ENCODE assay signal across 24 cellular contexts in the genomic region with DNA sequence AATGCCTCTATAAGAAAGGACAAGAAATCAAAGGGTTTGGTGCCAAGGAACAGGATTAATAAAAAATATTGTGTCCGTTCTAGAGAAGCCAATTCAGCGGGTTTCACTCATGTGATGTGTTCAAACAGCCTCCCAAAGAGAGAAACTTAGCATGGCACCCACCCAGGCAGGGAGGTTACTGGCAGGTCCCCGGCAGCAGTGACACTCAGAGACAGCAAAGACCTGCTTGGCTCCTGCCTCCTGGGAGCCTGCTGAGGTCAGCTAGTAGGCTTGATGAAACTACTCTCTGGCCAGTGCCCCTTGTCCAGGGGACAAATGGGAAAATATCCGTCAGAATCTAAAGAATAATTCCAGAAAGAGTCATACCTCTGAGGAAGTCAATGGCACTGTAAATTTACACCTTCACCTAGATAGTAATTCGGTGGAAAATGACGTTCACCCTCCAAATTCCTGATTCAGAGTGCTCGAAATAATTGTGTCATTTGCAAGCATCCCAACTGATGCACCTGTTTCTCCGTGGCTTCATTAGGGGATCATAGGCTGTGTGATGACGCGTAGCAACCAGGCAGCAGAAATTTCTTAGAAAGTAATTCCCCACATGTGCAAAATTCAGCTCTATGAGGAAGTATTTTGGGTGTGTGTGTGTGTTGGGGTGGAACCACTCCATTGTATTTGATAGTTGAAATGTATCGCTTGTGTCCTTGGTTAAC.
"Had no signal": no experiment of that assay in that cellular context is flagged by ENCODE, and none has a peak within 500 bp of the region (broad histone marks: within the 10 kb centered on the region; RNA-seq: fewer than 3 reads in every experiment).

No MANE protein-coding gene starts in this region.

- H3K36me3 ChIP-seq: colonic mucosa, esophagus muscularis mucosa, esophagus squamous epithelium, gastrocnemius medialis, gastroesophageal sphincter, heart left ventricle, heart right ventricle had no signal

- H3K4me1 ChIP-seq: colonic mucosa, esophagus muscularis mucosa, esophagus squamous epithelium, foreskin keratinocyte, gastroesophageal sphincter had no signal

- DNase-seq: colonic mucosa; cortex of kidney; dermis blood vessel endothelial cell; dorsolateral prefrontal cortex; effector CD4-positive, alpha-beta T cell; effector CD8-positive, alpha-beta T cell; effector memory CD4-positive, alpha-beta T cell; effector memory CD8-positive, alpha-beta T cell; endodermal cell; erythroblast; esophagus squamous epithelium; foreskin fibroblast; foreskin keratinocyte; foreskin melanocyte; gastrocnemius medialis; glutamatergic neuron; head of caudate nucleus; heart left ventricle; heart right ventricle had no signal

- ATAC-seq: effector memory CD8-positive, alpha-beta T cell; esophagus mucosa; foreskin keratinocyte; gastrocnemius medialis; gastroesophageal sphincter; heart left ventricle; heart right ventricle had no signal

- H3K27ac ChIP-seq: colonic mucosa, coronary artery, dorsolateral prefrontal cortex, epithelial cell of prostate, esophagus muscularis mucosa, esophagus squamous epithelium, foreskin keratinocyte, gastrocnemius medialis, gastroesophageal sphincter, heart left ventricle, heart right ventricle had no signal

- H3K4me3 ChIP-seq: colonic mucosa, coronary artery, dorsolateral prefrontal cortex, esophagus muscularis mucosa, esophagus squamous epithelium, gastrocnemius medialis, gastroesophageal sphincter, heart left ventricle, heart right ventricle had no signal

- H3K9me3 ChIP-seq: colonic mucosa, esophagus muscularis mucosa, esophagus squamous epithelium, gastrocnemius medialis, gastroesophageal sphincter, heart left ventricle, heart right ventricle had no signal

- H3K27me3 ChIP-seq: colonic mucosa, esophagus muscularis mucosa, esophagus squamous epithelium, foreskin keratinocyte, gastrocnemius medialis, gastroesophageal sphincter, heart left ventricle, heart right ventricle had no signal
